2 cellular contexts compared by ENCODE assay signal in genomic region chr19:50333737-50334617, GRCh38.
TF ChIP-seq lines count a peak whose summit lies in the region.

No MANE protein-coding gene starts in this region.

TF ChIP-seq in Ishikawa, 13 proteins besides CTCF, POLR2A, EP300 and RAD21:
- TF ChIP-seq CREB1 (IDR thresholded peaks at IDR 0.05; ENCODE audit: low read depth): no peak
- no peak for TF ChIP-seq USF1 (IDR thresholded peaks at IDR 0.05)
- 0 out of 2 replicates have a peak, but pooled peaks have one; percentile 25 for TF ChIP-seq TCF12 (IDR thresholded peaks at IDR 0.05; ENCODE audit: low read depth)
- TF ChIP-seq TAF1 (IDR thresholded peaks at IDR 0.05; ENCODE audit: low read depth): no peak
- TF ChIP-seq ZBTB7A (IDR thresholded peaks at IDR 0.05; ENCODE audit: low read depth): no peak; the same call in 1 of the 2 replicates
- no peak for TF ChIP-seq NFIC (IDR thresholded peaks at IDR 0.05)
- peak; percentile 99 for TF ChIP-seq MAX (IDR thresholded peaks at IDR 0.05)
- no peak for TF ChIP-seq REST (IDR thresholded peaks at IDR 0.05; ENCODE audit: low read depth)
- TF ChIP-seq YY1 (IDR thresholded peaks at IDR 0.05; ENCODE audit: low read depth): no peak
- peak; percentile 22; the same call in 1 of the 2 replicates for TF ChIP-seq CEBPB (IDR thresholded peaks at IDR 0.05)
- no peak for TF ChIP-seq FOXM1 (IDR thresholded peaks at IDR 0.05; ENCODE audit: borderline replicate concordance, low read depth)
- no peak for TF ChIP-seq TEAD4 (IDR thresholded peaks at IDR 0.05)
- no peak for TF ChIP-seq EGR1 (IDR thresholded peaks at IDR 0.05)

TF ChIP-seq in HepG2, 621 proteins besides CTCF, POLR2A, EP300 and RAD21 (continues in another document):
- TF ChIP-seq NAIF1 (CRISPR knock-in tag; IDR thresholded peaks at IDR 0.05; ENCODE audit: borderline replicate concordance): 0 out of 2 replicates have a peak, but pooled peaks have one; percentile 41
- TF ChIP-seq ZNF775 (CRISPR knock-in tag; IDR thresholded peaks at IDR 0.05; ENCODE audit: borderline replicate concordance): no peak
- 0 out of 2 replicates have a peak, but pooled peaks have one; percentile 70 for TF ChIP-seq HOXA9 (CRISPR knock-in tag; IDR thresholded peaks at IDR 0.05; ENCODE audit: borderline replicate concordance)
- no peak for TF ChIP-seq MNT (IDR thresholded peaks at IDR 0.05)
- TF ChIP-seq ZBTB40 (IDR thresholded peaks at IDR 0.05): no peak
- peak; percentile 78 for TF ChIP-seq ZBTB40 (CRISPR knock-in tag; IDR thresholded peaks at IDR 0.05)
- TF ChIP-seq PREB (CRISPR knock-in tag; IDR thresholded peaks at IDR 0.05): peak; percentile 85
- no peak for TF ChIP-seq CENPX (CRISPR knock-in tag; IDR thresholded peaks at IDR 0.05)
- peak; percentile 63; the same call in 1 of the 2 replicates for TF ChIP-seq TAF1 (CRISPR knock-in tag; IDR thresholded peaks at IDR 0.05)
- TF ChIP-seq BRD4 (CRISPR knock-in tag; IDR thresholded peaks at IDR 0.05): peak; percentile 65; the same call in 1 of the 2 replicates
- no peak for TF ChIP-seq MLX (CRISPR knock-in tag; IDR thresholded peaks at IDR 0.05)
- TF ChIP-seq JARID2 (CRISPR knock-in tag; IDR thresholded peaks at IDR 0.05; ENCODE audit: insufficient replicate concordance): peak; percentile 46
- TF ChIP-seq ZFP41 (CRISPR knock-in tag; IDR thresholded peaks at IDR 0.05; ENCODE audit: borderline replicate concordance): no peak
- TF ChIP-seq TOPORS (CRISPR knock-in tag; IDR thresholded peaks at IDR 0.05): no peak
- TF ChIP-seq PRMT3 (CRISPR knock-in tag; IDR thresholded peaks at IDR 0.05; ENCODE audit: borderline replicate concordance, low read depth): no peak
- no peak for TF ChIP-seq ZNF34 (CRISPR knock-in tag; IDR thresholded peaks at IDR 0.05; ENCODE audit: borderline replicate concordance)
- TF ChIP-seq ZNF615 (CRISPR knock-in tag; IDR thresholded peaks at IDR 0.05; ENCODE audit: borderline replicate concordance): no peak
- TF ChIP-seq ZNF292 (CRISPR knock-in tag; IDR thresholded peaks at IDR 0.05; ENCODE audit: borderline replicate concordance, low read depth): no peak
- TF ChIP-seq PAXIP1 (CRISPR knock-in tag; conservative IDR thresholded peaks at IDR 0.05): no peak
- TF ChIP-seq ATRX (CRISPR knock-in tag; IDR thresholded peaks at IDR 0.05; ENCODE audit: borderline replicate concordance): no peak
- TF ChIP-seq ZNF484 (CRISPR knock-in tag; IDR thresholded peaks at IDR 0.05; ENCODE audit: borderline replicate concordance, low read depth): no peak; the same call in 1 of the 2 replicates
- no peak for TF ChIP-seq NCOR1 (IDR thresholded peaks at IDR 0.05; ENCODE audit: borderline replicate concordance, low read length)
- TF ChIP-seq ZNF883 (CRISPR knock-in tag; IDR thresholded peaks at IDR 0.05; ENCODE audit: not compliant biosample characterization): peak; percentile 82
- TF ChIP-seq BATF2 (CRISPR knock-in tag; IDR thresholded peaks at IDR 0.05): peak; percentile 90
- no peak for TF ChIP-seq ETS1 (CRISPR knock-in tag; IDR thresholded peaks at IDR 0.05)
- TF ChIP-seq ELF3 (CRISPR knock-in tag; IDR thresholded peaks at IDR 0.05): 0 out of 2 replicates have a peak, but pooled peaks have one; percentile 45
- TF ChIP-seq ZBTB26 (CRISPR knock-in tag; IDR thresholded peaks at IDR 0.05; ENCODE audit: borderline replicate concordance): no peak
- 0 out of 2 replicates have a peak, but pooled peaks have one; percentile 76 for TF ChIP-seq ZNF441 (CRISPR knock-in tag; IDR thresholded peaks at IDR 0.05; ENCODE audit: borderline replicate concordance)
- no peak for TF ChIP-seq TRIM24 (CRISPR knock-in tag; IDR thresholded peaks at IDR 0.05)
- no peak for TF ChIP-seq CBX5 (CRISPR knock-in tag; IDR thresholded peaks at IDR 0.05; ENCODE audit: borderline replicate concordance)
- TF ChIP-seq ZBTB39 (CRISPR knock-in tag; IDR thresholded peaks at IDR 0.05): no peak
